11 cellular contexts compared by ENCODE assay signal in genomic region chr3:115272036-115272824, GRCh38.
DNase-seq lines count a peak whose midpoint lies in the region; ATAC-seq and TF ChIP-seq lines count a peak whose summit lies in the region.
"Had no signal": no experiment of that assay in that cellular context is flagged by ENCODE, and none has a peak within 500 bp of the region (broad histone marks: within the 10 kb centered on the region; RNA-seq: fewer than 3 reads in every experiment).

No MANE protein-coding gene starts in this region.

- H3K4ac ChIP-seq in mesenchymal stem cell (ENCODE audit: low read depth in 1 of 2, low read length in 2 of 2): no peak overlapping the region

- H4K8ac ChIP-seq in mesenchymal stem cell (ENCODE audit: low read length): no peak overlapping the region

- H3K4me3 ChIP-seq in mesenchymal stem cell (ENCODE audit: insufficient read depth in 1 of 2, low read depth in 1 of 2, low read length in 2 of 2) (no peak overlapping the region), gastroesophageal sphincter (no peak overlapping the region)
- H3K4me3 ChIP-seq: mucosa of descending colon had no signal

- no peak overlapping the region for H2BK5ac ChIP-seq in mesenchymal stem cell (ENCODE audit: low read depth, low read length, poor library complexity, severe bottlenecking)

- WGBS in mesenchymal stem cell: 89% methylated on average over 8 of the region's 10 CpGs
- 79 to 82% methylated on average over 10 of the region's 10 CpGs for WGBS in gastroesophageal sphincter (ENCODE audit: low coverage in 1 of 2), 2 donors

- ATAC-seq in GM19035 (IDR thresholded peaks at IDR 0.05; ENCODE audit: unreplicated experiment) (no peak), gastroesophageal sphincter (no peak), left lobe of liver (no peak)
- ATAC-seq: mucosa of descending colon; stimulated activated naive CD8-positive, alpha-beta T cell treated with anti-CD3 and anti-CD28 coated beads, Interleukin-15, Interleukin-2, amounts not matched to agents 100 U/mL and 50 U/mL, for 24 hours had no signal

- no peak overlapping the region for H2BK12ac ChIP-seq in mesenchymal stem cell (ENCODE audit: low read length in 2 of 2)

- no peak for TF ChIP-seq EP300 in gastroesophageal sphincter (IDR thresholded peaks at IDR 0.05)

- H3K4me1 ChIP-seq in mesenchymal stem cell (ENCODE audit: control insufficient read depth, insufficient read depth, low read depth, low read length): no peaks in the 10 kb centered on the region
- H3K4me1 ChIP-seq in gastroesophageal sphincter: no peaks in the 10 kb centered on the region

- H3K9me3 ChIP-seq in mesenchymal stem cell (ENCODE audit: control insufficient read depth, low read length): no peaks in the 10 kb centered on the region
- no peaks in the 10 kb centered on the region for H3K9me3 ChIP-seq in gastroesophageal sphincter
- H3K9me3 ChIP-seq: mucosa of descending colon had no signal

- DNase-seq in Caki2 (ENCODE audit: low read depth): peak; percentile 25
- DNase-seq in NCI-H1417 treated with DMSO at 0.1 percent for 48 hours (lab: John Stamatoyannopoulos, UW): peak; percentile 5
- peak in 24 of 61 donors; percentile 1 to 85 (median 15) for DNase-seq in caudate nucleus (lab: John Stamatoyannopoulos, UW)
- peak; percentile 80 for DNase-seq in mesenchymal stem cell
- DNase-seq in 8988T: no peak
- no peak for DNase-seq in left lobe of liver (ENCODE audit: low spot score)
- DNase-seq: activated effector memory CD4-positive, alpha-beta T cell treated with Interleukin-2 at 50 U/mL for 16 hours; mucosa of descending colon; stimulated activated naive CD8-positive, alpha-beta T cell treated with anti-CD3 and anti-CD28 coated beads, Interleukin-15, Interleukin-2, amounts not matched to agents 100 U/mL and 50 U/mL, for 24 hours had no signal

- no peak overlapping the region for H3K14ac ChIP-seq in mesenchymal stem cell (ENCODE audit: low read length in 2 of 2)

- no peak overlapping the region for H3K18ac ChIP-seq in mesenchymal stem cell (ENCODE audit: low read depth in 1 of 2, low read length in 2 of 2)

- H3K23ac ChIP-seq in mesenchymal stem cell (ENCODE audit: low read length in 2 of 2): no peak overlapping the region

- in situ Hi-C loops in Caki2 (cut with HindIII; ENCODE audit: low pct_unique_long_range_greater_than_20kb, low sequenced_read_pairs): no loop called here

- H2AFZ ChIP-seq in mesenchymal stem cell (ENCODE audit: low read depth, low read length): no peak overlapping the region

- no peak overlapping the region for H2BK120ac ChIP-seq in mesenchymal stem cell (ENCODE audit: low read depth, low read length)

- H4K91ac ChIP-seq in mesenchymal stem cell (ENCODE audit: low read length): no peak overlapping the region

- H3K9ac ChIP-seq in mesenchymal stem cell (ENCODE audit: low read length): peak overlapping the region; percentile 59

- no peak for TF ChIP-seq CTCF in gastroesophageal sphincter (IDR thresholded peaks at IDR 0.05)

- no peak for TF ChIP-seq POLR2A in gastroesophageal sphincter (IDR thresholded peaks at IDR 0.05)

- H3K27ac ChIP-seq in caudate nucleus (ENCODE audit: low read depth, low read length) (peak overlapping the region; percentile 42), mesenchymal stem cell (ENCODE audit: low read length, poor library complexity, severe bottlenecking) (no peak overlapping the region), gastroesophageal sphincter (no peak overlapping the region)

- H3K36me3 ChIP-seq in mesenchymal stem cell (ENCODE audit: control insufficient read depth in 1 of 2, insufficient read depth in 2 of 2, low read depth in 1 of 2, low read length in 2 of 2) (no peaks in the 10 kb centered on the region), gastroesophageal sphincter (no peaks in the 10 kb centered on the region)

- peaks cover 0 to 3% of the 10 kb centered on the region in 2 experiments for H3K27me3 ChIP-seq in mesenchymal stem cell (ENCODE audit: control insufficient read depth in 1 of 2, insufficient read depth in 1 of 2, low read length in 2 of 2)
- H3K27me3 ChIP-seq in gastroesophageal sphincter: no peaks in the 10 kb centered on the region

- no peak overlapping the region for H3K4me2 ChIP-seq in mesenchymal stem cell (ENCODE audit: low read length, poor library complexity, severe bottlenecking)

- H2AK5ac ChIP-seq in mesenchymal stem cell (ENCODE audit: low read length, severe bottlenecking): no peak overlapping the region

- no peaks in the 10 kb centered on the region for H3K79me1 ChIP-seq in mesenchymal stem cell (replicated peaks; ENCODE audit: low read length, poor library complexity, severe bottlenecking)

- no peak overlapping the region for H2BK15ac ChIP-seq in mesenchymal stem cell (ENCODE audit: low read depth, poor library complexity, severe bottlenecking)

Comparison
In these comparisons a context has a peak if more than half of its experiments do, and no peak if none do; other contexts are left out.
1. DNase-seq: peak in Caki2 (single experiment), NCI-H1417 treated with DMSO at 0.1 percent for 48 hours (single experiment) and mesenchymal stem cell (single experiment); none in 8988T (single experiment) and left lobe of liver (single experiment).